23 cellular contexts compared by ENCODE assay signal in genomic region chr4:124484008-124484407, GRCh38.
DNase-seq lines count a peak whose midpoint lies in the region; ATAC-seq and FAIRE-seq lines count a peak whose summit lies in the region.
"Had no signal": no experiment of that assay in that cellular context is flagged by ENCODE, and none has a peak within 500 bp of the region (broad histone marks: within the 10 kb centered on the region; RNA-seq: fewer than 3 reads in every experiment).

No MANE protein-coding gene starts in this region.

- DNase-seq in NCI-H748 (lab: John Stamatoyannopoulos, UW; ENCODE audit: unreplicated experiment) (peak; percentile 20), NCI-H748 treated with DMSO at 0.1 percent for 48 hours (lab: John Stamatoyannopoulos, UW) (no peak), DMS53 treated with DMSO at 0.1 percent for 48 hours (lab: John Stamatoyannopoulos, UW; ENCODE audit: unreplicated experiment) (peak; percentile 1), trophoblast cell (peak; percentile 65 to 88), NCI-H510A treated with DMSO at 0.1 percent for 48 hours (lab: John Stamatoyannopoulos, UW) (no peak)
- DNase-seq: DMS79, EL, GDM1, GOT3, HFFc6, NCI-H1048, NCI-H1694, NCI-H2029 treated with DMSO at 0.1 percent for 48 hours, NCI-H2171 treated with DMSO at 0.1 percent for 48 hours, NCI-H345, NCI-H524, SK-N-SH had no signal

- no peak overlapping the region for H3K23ac ChIP-seq in trophoblast cell (ENCODE audit: low read length)

- H2AFZ ChIP-seq in trophoblast cell (ENCODE audit: insufficient read depth, low read length, poor library complexity): no peak overlapping the region

- H4K8ac ChIP-seq in trophoblast cell (ENCODE audit: low read depth, low read length): no peak overlapping the region

- ATAC-seq in GM18517 (IDR thresholded peaks at IDR 0.05; ENCODE audit: unreplicated experiment): no peak
- ATAC-seq: Panc1 had no signal

- H3K9ac ChIP-seq in trophoblast cell (ENCODE audit: low read length): no peak overlapping the region
- H3K9ac ChIP-seq: KMS-11, SK-N-SH had no signal

- no peak overlapping the region for H3K14ac ChIP-seq in trophoblast cell (ENCODE audit: low read length)

- H3K4me2 ChIP-seq in trophoblast cell (ENCODE audit: low read length): no peak overlapping the region
- H3K4me2 ChIP-seq: KMS-11, SK-N-SH had no signal

- no peaks in the 10 kb centered on the region for H3K9me3 ChIP-seq in trophoblast cell (ENCODE audit: insufficient read depth, low read depth, low read length)
- H3K9me3 ChIP-seq: HAP-1, SK-N-SH had no signal

- H2AK5ac ChIP-seq in trophoblast cell (ENCODE audit: low read length): no peak overlapping the region

- no peak overlapping the region for H3K27ac ChIP-seq in trophoblast cell (ENCODE audit: low read depth, low read length)
- H3K27ac ChIP-seq: KMS-11 had no signal

- no peaks in the 10 kb centered on the region for H3K36me3 ChIP-seq in trophoblast cell (ENCODE audit: control insufficient read depth in 1 of 2, insufficient read depth in 2 of 2, low read length in 2 of 2)
- H3K36me3 ChIP-seq: HAP-1 had no signal

- H3K79me1 ChIP-seq in trophoblast cell (ENCODE audit: low read length): peaks cover 2% of the 10 kb centered on the region

- H3K4ac ChIP-seq in trophoblast cell (ENCODE audit: low read depth, low read length): no peak overlapping the region

- H3K4me1 ChIP-seq in trophoblast cell (ENCODE audit: control insufficient read depth in 1 of 2, insufficient read depth in 2 of 2, low read length in 2 of 2): peaks cover 2% of the 10 kb centered on the region in 2 experiments
- H3K4me1 ChIP-seq: HAP-1 had no signal

- H2BK12ac ChIP-seq in trophoblast cell (ENCODE audit: low read length): no peak overlapping the region

- no peak overlapping the region for H4K12ac ChIP-seq in trophoblast cell (ENCODE audit: low read depth, low read length)

- H3K18ac ChIP-seq in trophoblast cell (ENCODE audit: low read length): no peak overlapping the region

- H2BK5ac ChIP-seq in trophoblast cell (ENCODE audit: low read depth, low read length, poor library complexity): no peak overlapping the region

- no peaks in the 10 kb centered on the region for H3K27me3 ChIP-seq in trophoblast cell (ENCODE audit: insufficient read depth, low read length)

- H2BK120ac ChIP-seq in trophoblast cell (ENCODE audit: insufficient read depth, low read length, poor library complexity): no peak overlapping the region

- no peak overlapping the region for H3K4me3 ChIP-seq in trophoblast cell (ENCODE audit: low read depth, low read length)
- H3K4me3 ChIP-seq: HAP-1 had no signal

- peak; percentile 18 for FAIRE-seq in endometrium (lab: Jason Lieb, UNC)
- FAIRE-seq: GM12891 had no signal

- H3K79me2 ChIP-seq in trophoblast cell (ENCODE audit: control insufficient read depth, insufficient read depth, low read length, poor library complexity): no peaks in the 10 kb centered on the region

- no peak overlapping the region for H4K91ac ChIP-seq in trophoblast cell (ENCODE audit: low read depth, low read length)

Comparison
In these comparisons a context has a peak if more than half of its experiments do, and no peak if none do; other contexts are left out.
1. DNase-seq: peak in NCI-H748 (single experiment), DMS53 treated with DMSO at 0.1 percent for 48 hours (single experiment) and trophoblast cell (2 of 2); none in NCI-H748 treated with DMSO at 0.1 percent for 48 hours (single experiment) and NCI-H510A treated with DMSO at 0.1 percent for 48 hours (single experiment).